In genomic region chr10:93680414-93681047, GRCh38 we compare ENCODE assay signal across 1 cellular context.
TF ChIP-seq lines count a peak whose summit lies in the region.

No MANE protein-coding gene starts in this region.

TF ChIP-seq in GM23338, 12 proteins besides CTCF, POLR2A, EP300 and RAD21 (continued from another document):
- TF ChIP-seq, protein P1, sequence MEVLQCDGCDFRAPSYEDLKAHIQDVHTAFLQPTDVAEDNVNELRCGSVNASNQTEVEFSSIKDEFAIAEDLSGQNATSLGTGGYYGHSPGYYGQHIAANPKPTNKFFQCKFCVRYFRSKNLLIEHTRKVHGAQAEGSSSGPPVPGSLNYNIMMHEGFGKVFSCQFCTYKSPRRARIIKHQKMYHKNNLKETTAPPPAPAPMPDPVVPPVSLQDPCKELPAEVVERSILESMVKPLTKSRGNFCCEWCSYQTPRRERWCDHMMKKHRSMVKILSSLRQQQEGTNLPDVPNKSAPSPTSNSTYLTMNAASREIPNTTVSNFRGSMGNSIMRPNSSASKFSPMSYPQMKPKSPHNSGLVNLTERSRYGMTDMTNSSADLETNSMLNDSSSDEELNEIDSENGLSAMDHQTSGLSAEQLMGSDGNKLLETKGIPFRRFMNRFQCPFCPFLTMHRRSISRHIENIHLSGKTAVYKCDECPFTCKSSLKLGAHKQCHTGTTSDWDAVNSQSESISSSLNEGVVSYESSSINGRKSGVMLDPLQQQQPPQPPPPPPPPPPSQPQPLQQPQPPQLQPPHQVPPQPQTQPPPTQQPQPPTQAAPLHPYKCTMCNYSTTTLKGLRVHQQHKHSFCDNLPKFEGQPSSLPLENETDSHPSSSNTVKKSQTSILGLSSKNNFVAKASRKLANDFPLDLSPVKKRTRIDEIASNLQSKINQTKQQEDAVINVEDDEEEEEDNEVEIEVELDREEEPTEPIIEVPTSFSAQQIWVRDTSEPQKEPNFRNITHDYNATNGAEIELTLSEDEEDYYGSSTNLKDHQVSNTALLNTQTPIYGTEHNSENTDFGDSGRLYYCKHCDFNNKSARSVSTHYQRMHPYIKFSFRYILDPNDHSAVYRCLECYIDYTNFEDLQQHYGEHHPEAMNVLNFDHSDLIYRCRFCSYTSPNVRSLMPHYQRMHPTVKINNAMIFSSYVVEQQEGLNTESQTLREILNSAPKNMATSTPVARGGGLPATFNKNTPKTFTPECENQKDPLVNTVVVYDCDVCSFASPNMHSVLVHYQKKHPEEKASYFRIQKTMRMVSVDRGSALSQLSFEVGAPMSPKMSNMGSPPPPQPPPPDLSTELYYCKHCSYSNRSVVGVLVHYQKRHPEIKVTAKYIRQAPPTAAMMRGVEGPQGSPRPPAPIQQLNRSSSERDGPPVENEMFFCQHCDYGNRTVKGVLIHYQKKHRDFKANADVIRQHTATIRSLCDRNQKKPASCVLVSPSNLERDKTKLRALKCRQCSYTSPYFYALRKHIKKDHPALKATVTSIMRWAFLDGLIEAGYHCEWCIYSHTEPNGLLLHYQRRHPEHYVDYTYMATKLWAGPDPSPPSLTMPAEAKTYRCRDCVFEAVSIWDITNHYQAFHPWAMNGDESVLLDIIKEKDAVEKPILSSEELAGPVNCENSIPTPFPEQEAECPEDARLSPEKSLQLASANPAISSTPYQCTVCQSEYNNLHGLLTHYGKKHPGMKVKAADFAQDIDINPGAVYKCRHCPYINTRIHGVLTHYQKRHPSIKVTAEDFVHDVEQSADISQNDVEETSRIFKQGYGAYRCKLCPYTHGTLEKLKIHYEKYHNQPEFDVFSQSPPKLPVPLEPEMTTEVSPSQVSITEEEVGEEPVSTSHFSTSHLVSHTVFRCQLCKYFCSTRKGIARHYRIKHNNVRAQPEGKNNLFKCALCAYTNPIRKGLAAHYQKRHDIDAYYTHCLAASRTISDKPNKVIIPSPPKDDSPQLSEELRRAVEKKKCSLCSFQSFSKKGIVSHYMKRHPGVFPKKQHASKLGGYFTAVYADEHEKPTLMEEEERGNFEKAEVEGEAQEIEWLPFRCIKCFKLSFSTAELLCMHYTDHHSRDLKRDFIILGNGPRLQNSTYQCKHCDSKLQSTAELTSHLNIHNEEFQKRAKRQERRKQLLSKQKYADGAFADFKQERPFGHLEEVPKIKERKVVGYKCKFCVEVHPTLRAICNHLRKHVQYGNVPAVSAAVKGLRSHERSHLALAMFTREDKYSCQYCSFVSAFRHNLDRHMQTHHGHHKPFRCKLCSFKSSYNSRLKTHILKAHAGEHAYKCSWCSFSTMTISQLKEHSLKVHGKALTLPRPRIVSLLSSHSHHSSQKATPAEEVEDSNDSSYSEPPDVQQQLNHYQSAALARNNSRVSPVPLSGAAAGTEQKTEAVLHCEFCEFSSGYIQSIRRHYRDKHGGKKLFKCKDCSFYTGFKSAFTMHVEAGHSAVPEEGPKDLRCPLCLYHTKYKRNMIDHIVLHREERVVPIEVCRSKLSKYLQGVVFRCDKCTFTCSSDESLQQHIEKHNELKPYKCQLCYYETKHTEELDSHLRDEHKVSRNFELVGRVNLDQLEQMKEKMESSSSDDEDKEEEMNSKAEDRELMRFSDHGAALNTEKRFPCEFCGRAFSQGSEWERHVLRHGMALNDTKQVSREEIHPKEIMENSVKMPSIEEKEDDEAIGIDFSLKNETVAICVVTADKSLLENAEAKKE (CRISPR knock-in tag; IDR thresholded peaks at IDR 0.05): no peak
- no peak for TF ChIP-seq CREB1 (CRISPR knock-in tag; IDR thresholded peaks at IDR 0.05; ENCODE audit: low read depth)
- no peak for TF ChIP-seq STAT1 (IDR thresholded peaks at IDR 0.05; ENCODE audit: unreplicated experiment)
- no peak for TF ChIP-seq NANOG (IDR thresholded peaks at IDR 0.05; ENCODE audit: borderline replicate concordance)
- no peak for TF ChIP-seq REST (IDR thresholded peaks at IDR 0.05; ENCODE audit: unreplicated experiment)
- no peak for TF ChIP-seq EZH2phosphoT487 (IDR thresholded peaks at IDR 0.05; ENCODE audit: unreplicated experiment)
- TF ChIP-seq, protein P2, sequence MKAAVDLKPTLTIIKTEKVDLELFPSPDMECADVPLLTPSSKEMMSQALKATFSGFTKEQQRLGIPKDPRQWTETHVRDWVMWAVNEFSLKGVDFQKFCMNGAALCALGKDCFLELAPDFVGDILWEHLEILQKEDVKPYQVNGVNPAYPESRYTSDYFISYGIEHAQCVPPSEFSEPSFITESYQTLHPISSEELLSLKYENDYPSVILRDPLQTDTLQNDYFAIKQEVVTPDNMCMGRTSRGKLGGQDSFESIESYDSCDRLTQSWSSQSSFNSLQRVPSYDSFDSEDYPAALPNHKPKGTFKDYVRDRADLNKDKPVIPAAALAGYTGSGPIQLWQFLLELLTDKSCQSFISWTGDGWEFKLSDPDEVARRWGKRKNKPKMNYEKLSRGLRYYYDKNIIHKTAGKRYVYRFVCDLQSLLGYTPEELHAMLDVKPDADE (IDR thresholded peaks at IDR 0.05): no peak
